ENCODE assay signal across 1 cellular context in the genomic region with DNA sequence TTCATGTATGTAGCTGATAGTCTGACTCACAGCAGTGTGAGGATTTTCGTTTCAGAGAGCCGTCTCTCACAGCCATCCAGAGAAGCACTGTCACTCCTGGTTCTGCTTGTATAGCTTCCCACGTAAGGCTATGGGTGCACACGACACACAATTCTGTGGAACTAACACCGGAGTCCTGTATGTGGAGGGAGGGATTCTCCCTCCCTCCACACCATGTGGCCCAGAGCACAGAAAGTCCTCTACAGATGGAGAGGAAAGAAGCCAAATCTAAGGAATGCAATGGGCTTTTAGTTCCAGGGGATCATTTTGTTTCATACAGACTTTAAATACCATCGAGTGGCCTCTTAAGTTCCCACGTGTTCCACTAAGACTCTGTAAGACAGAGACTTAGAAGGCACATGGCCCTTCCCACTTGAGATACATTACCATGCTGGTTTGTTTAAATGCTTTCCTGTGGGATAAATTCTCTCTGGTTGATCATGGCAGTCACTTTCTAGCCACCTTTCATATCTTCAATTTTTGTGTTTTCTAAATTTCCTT.
TF ChIP-seq lines count a peak whose summit lies in the region.

No MANE protein-coding gene starts in this region.

TF ChIP-seq in WTC11, 78 proteins besides CTCF, POLR2A, EP300 and RAD21 (continued from another document):
- TF ChIP-seq, protein P1, sequence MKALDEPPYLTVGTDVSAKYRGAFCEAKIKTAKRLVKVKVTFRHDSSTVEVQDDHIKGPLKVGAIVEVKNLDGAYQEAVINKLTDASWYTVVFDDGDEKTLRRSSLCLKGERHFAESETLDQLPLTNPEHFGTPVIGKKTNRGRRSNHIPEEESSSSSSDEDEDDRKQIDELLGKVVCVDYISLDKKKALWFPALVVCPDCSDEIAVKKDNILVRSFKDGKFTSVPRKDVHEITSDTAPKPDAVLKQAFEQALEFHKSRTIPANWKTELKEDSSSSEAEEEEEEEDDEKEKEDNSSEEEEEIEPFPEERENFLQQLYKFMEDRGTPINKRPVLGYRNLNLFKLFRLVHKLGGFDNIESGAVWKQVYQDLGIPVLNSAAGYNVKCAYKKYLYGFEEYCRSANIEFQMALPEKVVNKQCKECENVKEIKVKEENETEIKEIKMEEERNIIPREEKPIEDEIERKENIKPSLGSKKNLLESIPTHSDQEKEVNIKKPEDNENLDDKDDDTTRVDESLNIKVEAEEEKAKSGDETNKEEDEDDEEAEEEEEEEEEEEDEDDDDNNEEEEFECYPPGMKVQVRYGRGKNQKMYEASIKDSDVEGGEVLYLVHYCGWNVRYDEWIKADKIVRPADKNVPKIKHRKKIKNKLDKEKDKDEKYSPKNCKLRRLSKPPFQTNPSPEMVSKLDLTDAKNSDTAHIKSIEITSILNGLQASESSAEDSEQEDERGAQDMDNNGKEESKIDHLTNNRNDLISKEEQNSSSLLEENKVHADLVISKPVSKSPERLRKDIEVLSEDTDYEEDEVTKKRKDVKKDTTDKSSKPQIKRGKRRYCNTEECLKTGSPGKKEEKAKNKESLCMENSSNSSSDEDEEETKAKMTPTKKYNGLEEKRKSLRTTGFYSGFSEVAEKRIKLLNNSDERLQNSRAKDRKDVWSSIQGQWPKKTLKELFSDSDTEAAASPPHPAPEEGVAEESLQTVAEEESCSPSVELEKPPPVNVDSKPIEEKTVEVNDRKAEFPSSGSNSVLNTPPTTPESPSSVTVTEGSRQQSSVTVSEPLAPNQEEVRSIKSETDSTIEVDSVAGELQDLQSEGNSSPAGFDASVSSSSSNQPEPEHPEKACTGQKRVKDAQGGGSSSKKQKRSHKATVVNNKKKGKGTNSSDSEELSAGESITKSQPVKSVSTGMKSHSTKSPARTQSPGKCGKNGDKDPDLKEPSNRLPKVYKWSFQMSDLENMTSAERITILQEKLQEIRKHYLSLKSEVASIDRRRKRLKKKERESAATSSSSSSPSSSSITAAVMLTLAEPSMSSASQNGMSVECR (CRISPR knock-in tag; IDR thresholded peaks at IDR 0.05; ENCODE audit: borderline replicate concordance): no peak
- no peak for TF ChIP-seq ELF4 (CRISPR knock-in tag; IDR thresholded peaks at IDR 0.05; ENCODE audit: low read depth)
- TF ChIP-seq, protein P2, sequence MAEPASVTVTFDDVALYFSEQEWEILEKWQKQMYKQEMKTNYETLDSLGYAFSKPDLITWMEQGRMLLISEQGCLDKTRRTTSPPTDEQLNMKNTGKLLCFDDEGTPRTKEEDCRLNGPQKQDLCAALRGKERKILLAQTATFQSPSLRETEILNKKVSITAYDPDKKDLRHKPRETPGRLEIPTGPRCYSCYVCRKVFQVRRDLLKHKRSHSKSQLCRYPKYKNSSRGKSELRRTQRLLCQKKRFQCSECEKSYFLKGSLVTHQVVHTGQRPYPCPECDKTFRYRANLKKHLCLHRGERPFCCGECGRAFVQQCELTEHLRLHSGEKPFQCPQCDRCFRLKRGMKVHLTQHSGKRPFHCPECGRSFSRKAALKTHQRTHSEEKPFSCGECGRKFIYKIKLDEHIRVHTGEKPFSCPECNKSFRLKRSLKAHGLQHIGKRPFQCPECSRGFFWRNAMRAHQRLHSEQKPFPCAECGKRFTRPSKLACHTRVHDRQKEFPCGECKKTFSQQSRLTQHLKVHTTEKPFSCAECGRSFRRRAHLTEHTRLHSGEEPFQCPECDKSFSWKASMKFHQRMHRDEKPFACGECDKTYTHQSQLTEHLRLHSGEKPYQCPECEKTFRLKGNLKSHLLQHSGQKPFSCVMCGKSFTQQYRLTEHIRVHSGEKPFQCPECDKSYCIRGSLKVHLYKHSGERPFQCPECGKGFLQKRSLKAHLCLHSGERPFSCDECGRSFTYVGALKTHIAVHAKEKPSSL (CRISPR knock-in tag; conservative IDR thresholded peaks at IDR 0.05): no peak
- TF ChIP-seq, protein P3, sequence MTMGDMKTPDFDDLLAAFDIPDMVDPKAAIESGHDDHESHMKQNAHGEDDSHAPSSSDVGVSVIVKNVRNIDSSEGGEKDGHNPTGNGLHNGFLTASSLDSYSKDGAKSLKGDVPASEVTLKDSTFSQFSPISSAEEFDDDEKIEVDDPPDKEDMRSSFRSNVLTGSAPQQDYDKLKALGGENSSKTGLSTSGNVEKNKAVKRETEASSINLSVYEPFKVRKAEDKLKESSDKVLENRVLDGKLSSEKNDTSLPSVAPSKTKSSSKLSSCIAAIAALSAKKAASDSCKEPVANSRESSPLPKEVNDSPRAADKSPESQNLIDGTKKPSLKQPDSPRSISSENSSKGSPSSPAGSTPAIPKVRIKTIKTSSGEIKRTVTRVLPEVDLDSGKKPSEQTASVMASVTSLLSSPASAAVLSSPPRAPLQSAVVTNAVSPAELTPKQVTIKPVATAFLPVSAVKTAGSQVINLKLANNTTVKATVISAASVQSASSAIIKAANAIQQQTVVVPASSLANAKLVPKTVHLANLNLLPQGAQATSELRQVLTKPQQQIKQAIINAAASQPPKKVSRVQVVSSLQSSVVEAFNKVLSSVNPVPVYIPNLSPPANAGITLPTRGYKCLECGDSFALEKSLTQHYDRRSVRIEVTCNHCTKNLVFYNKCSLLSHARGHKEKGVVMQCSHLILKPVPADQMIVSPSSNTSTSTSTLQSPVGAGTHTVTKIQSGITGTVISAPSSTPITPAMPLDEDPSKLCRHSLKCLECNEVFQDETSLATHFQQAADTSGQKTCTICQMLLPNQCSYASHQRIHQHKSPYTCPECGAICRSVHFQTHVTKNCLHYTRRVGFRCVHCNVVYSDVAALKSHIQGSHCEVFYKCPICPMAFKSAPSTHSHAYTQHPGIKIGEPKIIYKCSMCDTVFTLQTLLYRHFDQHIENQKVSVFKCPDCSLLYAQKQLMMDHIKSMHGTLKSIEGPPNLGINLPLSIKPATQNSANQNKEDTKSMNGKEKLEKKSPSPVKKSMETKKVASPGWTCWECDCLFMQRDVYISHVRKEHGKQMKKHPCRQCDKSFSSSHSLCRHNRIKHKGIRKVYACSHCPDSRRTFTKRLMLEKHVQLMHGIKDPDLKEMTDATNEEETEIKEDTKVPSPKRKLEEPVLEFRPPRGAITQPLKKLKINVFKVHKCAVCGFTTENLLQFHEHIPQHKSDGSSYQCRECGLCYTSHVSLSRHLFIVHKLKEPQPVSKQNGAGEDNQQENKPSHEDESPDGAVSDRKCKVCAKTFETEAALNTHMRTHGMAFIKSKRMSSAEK (CRISPR knock-in tag; IDR thresholded peaks at IDR 0.05; ENCODE audit: borderline replicate concordance): no peak
- TF ChIP-seq, protein P4, sequence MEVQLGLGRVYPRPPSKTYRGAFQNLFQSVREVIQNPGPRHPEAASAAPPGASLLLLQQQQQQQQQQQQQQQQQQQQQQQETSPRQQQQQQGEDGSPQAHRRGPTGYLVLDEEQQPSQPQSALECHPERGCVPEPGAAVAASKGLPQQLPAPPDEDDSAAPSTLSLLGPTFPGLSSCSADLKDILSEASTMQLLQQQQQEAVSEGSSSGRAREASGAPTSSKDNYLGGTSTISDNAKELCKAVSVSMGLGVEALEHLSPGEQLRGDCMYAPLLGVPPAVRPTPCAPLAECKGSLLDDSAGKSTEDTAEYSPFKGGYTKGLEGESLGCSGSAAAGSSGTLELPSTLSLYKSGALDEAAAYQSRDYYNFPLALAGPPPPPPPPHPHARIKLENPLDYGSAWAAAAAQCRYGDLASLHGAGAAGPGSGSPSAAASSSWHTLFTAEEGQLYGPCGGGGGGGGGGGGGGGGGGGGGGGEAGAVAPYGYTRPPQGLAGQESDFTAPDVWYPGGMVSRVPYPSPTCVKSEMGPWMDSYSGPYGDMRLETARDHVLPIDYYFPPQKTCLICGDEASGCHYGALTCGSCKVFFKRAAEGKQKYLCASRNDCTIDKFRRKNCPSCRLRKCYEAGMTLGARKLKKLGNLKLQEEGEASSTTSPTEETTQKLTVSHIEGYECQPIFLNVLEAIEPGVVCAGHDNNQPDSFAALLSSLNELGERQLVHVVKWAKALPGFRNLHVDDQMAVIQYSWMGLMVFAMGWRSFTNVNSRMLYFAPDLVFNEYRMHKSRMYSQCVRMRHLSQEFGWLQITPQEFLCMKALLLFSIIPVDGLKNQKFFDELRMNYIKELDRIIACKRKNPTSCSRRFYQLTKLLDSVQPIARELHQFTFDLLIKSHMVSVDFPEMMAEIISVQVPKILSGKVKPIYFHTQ (CRISPR knock-in tag; IDR thresholded peaks at IDR 0.05): no peak
- TF ChIP-seq, protein P5, sequence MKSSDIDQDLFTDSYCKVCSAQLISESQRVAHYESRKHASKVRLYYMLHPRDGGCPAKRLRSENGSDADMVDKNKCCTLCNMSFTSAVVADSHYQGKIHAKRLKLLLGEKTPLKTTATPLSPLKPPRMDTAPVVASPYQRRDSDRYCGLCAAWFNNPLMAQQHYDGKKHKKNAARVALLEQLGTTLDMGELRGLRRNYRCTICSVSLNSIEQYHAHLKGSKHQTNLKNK (CRISPR knock-in tag; IDR thresholded peaks at IDR 0.05): no peak
- TF ChIP-seq, protein P6, sequence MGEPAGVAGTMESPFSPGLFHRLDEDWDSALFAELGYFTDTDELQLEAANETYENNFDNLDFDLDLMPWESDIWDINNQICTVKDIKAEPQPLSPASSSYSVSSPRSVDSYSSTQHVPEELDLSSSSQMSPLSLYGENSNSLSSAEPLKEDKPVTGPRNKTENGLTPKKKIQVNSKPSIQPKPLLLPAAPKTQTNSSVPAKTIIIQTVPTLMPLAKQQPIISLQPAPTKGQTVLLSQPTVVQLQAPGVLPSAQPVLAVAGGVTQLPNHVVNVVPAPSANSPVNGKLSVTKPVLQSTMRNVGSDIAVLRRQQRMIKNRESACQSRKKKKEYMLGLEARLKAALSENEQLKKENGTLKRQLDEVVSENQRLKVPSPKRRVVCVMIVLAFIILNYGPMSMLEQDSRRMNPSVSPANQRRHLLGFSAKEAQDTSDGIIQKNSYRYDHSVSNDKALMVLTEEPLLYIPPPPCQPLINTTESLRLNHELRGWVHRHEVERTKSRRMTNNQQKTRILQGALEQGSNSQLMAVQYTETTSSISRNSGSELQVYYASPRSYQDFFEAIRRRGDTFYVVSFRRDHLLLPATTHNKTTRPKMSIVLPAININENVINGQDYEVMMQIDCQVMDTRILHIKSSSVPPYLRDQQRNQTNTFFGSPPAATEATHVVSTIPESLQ (CRISPR knock-in tag; IDR thresholded peaks at IDR 0.05): no peak
- TF ChIP-seq, protein P7, sequence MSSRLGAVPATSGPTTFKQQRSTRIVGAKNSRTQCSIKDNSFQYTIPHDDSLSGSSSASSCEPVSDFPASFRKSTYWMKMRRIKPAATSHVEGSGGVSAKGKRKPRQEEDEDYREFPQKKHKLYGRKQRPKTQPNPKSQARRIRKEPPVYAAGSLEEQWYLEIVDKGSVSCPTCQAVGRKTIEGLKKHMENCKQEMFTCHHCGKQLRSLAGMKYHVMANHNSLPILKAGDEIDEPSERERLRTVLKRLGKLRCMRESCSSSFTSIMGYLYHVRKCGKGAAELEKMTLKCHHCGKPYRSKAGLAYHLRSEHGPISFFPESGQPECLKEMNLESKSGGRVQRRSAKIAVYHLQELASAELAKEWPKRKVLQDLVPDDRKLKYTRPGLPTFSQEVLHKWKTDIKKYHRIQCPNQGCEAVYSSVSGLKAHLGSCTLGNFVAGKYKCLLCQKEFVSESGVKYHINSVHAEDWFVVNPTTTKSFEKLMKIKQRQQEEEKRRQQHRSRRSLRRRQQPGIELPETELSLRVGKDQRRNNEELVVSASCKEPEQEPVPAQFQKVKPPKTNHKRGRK (CRISPR knock-in tag; IDR thresholded peaks at IDR 0.05; ENCODE audit: borderline replicate concordance): no peak
